ENCODE assay signal across 22 cellular contexts in genomic region chr11:69513663-69514062, GRCh38. TPM values are rescaled to one million over a fixed set of nuclear protein-coding genes. Genes with fewer than 3 reads are reported as not detected.
DNase-seq lines count a peak whose midpoint lies in the region; ATAC-seq and TF ChIP-seq lines count a peak whose summit lies in the region.
"Had no signal": no experiment of that assay in that cellular context is flagged by ENCODE, and none has a peak within 500 bp of the region (broad histone marks: within the 10 kb centered on the region; RNA-seq: fewer than 3 reads in every experiment).

No MANE protein-coding gene starts in this region.

- H3K27me3 ChIP-seq in left lung (no peaks in the 10 kb centered on the region), osteoblast (ENCODE audit: insufficient read depth, low read length) (no peaks in the 10 kb centered on the region), colonic mucosa (no peaks in the 10 kb centered on the region)

- no peak overlapping the region for H3K27ac ChIP-seq in left lung
- no peak overlapping the region for H3K27ac ChIP-seq in osteoblast (ENCODE audit: low read depth, low read length)
- H3K27ac ChIP-seq in colonic mucosa: no peak overlapping the region
- no peak overlapping the region for H3K27ac ChIP-seq in caudate nucleus (ENCODE audit: low read depth, low read length)
- H3K27ac ChIP-seq: KMS-11, PC-9 had no signal

- peaks cover 0 to 6% of the 10 kb centered on the region in 2 donors for H3K9me3 ChIP-seq in left lung
- H3K9me3 ChIP-seq in osteoblast (ENCODE audit: low read depth, low read length): no peaks in the 10 kb centered on the region
- no peaks in the 10 kb centered on the region for H3K9me3 ChIP-seq in colonic mucosa

- TF ChIP-seq CTCF in left lung (IDR thresholded peaks at IDR 0.05) (no peak), osteoblast (IDR thresholded peaks at IDR 0.05; ENCODE audit: extremely low read depth, low read depth, low read length) (no peak), colonic mucosa (IDR thresholded peaks at IDR 0.05) (no peak)

- H3K79me2 ChIP-seq in osteoblast (ENCODE audit: insufficient read depth, low read length): no peaks in the 10 kb centered on the region

- no peak for ATAC-seq in left ventricle myocardium superior
- no peak for ATAC-seq in Right ventricle myocardium superior (ENCODE audit: poor library complexity)
- ATAC-seq in left lung: no peak

- no peak overlapping the region for H2AFZ ChIP-seq in osteoblast (ENCODE audit: low read length)
- H2AFZ ChIP-seq: PC-9 had no signal

- H4K20me1 ChIP-seq in osteoblast (ENCODE audit: insufficient read depth, low read length): no peaks in the 10 kb centered on the region

- no peak overlapping the region for H3K4me2 ChIP-seq in osteoblast (ENCODE audit: insufficient read depth, low read length)
- H3K4me2 ChIP-seq: KMS-11, PC-9 had no signal

- DNase-seq in left ventricle myocardium superior (peak; percentile 14), Right ventricle myocardium superior (no peak), left lung (peak; percentile 21 to 39), osteoblast (ENCODE audit: insufficient read length, low spot score, missing footprints) (peak; percentile 6), colonic mucosa (no peak), caudate nucleus (lab: John Stamatoyannopoulos, UW) (no peak), mesenteric fat pad (ENCODE audit: low spot score) (no peak)
- DNase-seq: DMS53, GOT3, HCEC 1CT, MM.1S, NCI-H2029 treated with DMSO at 0.1 percent for 48 hours, NCI-H446 treated with DMSO at 0.1 percent for 48 hours, NCI-H526, NCI-H82, PC-9, SHP77 had no signal

- intact Hi-C loops in left ventricle myocardium superior (cut with micrococcal nuclease) (no loop called here), Right ventricle myocardium superior (cut with DNase I) (no loop called here), left lung (cut with DNase I) (no loop called here), colonic mucosa (cut with DNase I) (no loop called here)

- H3K4me1 ChIP-seq in left lung (no peaks in the 10 kb centered on the region), osteoblast (ENCODE audit: insufficient read depth, low read length) (peaks cover 38% of the 10 kb centered on the region), colonic mucosa (no peaks in the 10 kb centered on the region)

- H3K36me3 ChIP-seq in left lung: no peaks in the 10 kb centered on the region
- no peaks in the 10 kb centered on the region for H3K36me3 ChIP-seq in osteoblast (ENCODE audit: insufficient read depth, low read length)
- no peaks in the 10 kb centered on the region for H3K36me3 ChIP-seq in colonic mucosa

- H3K4me3 ChIP-seq in left lung (no peak overlapping the region), osteoblast (ENCODE audit: insufficient read depth, low read length) (no peak overlapping the region), colonic mucosa (no peak overlapping the region)
- H3K4me3 ChIP-seq: PC-9 had no signal

- H3K9ac ChIP-seq in colonic mucosa (ENCODE audit: low read depth in 2 of 2, low read length in 2 of 2): no peak overlapping the region
- H3K9ac ChIP-seq: KMS-11 had no signal

RNA-seq across cellular contexts. Expression of gene LINC01488, which starts 32.2 kb away (rescaled TPM):
- total RNA-seq in left ventricle myocardium superior (not detected), Right ventricle myocardium superior (0.22 TPM), left lung (not detected), osteoblast (not detected in 2 replicates), colonic mucosa (not detected), mesenteric fat pad (not detected)
- total RNA-seq: A172, Daoy, G401, PC-9, RPMI7951 had no signal

Comparison
In these comparisons a context has a peak if more than half of its experiments do, and no peak if none do; other contexts are left out.
1. DNase-seq: peak in left ventricle myocardium superior (single experiment), left lung (2 of 2) and osteoblast (single experiment); none in Right ventricle myocardium superior (single experiment), colonic mucosa (single experiment), caudate nucleus (0 of 61) and mesenteric fat pad (single experiment).